Comparison of ENCODE assay signal across 8 cellular contexts in the genomic region with DNA sequence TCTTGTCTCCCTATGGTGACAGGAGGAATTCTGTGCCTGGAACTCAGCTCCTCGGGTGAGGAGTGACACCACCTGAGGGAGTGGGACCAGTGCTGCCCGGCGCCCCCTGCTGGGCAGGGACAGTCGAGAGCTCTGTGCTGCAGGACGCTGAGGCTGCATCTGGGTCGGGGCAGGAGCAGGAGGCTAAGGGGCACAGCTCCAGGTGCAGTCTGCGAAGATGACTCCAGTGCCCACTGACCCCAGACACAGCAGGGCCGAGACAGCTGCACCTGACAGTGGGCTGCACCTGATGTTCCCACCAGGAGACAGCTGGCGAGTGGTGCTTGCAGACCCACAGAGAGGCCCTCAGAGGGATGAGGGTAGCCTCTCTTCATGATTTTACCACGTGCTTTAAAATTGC.
A peak's percentile ranks its signal among the peaks of the same experiment; 100 is the strongest.
DNase-seq lines count a peak whose midpoint lies in the region; ATAC-seq and TF ChIP-seq lines count a peak whose summit lies in the region.

No MANE protein-coding gene starts in this region.

- H3K9me3 Mint-ChIP-seq in nephron = no peaks in the 10 kb centered on the region

- no peak overlapping the region for H3K27ac Mint-ChIP-seq in nephron

- ATAC-seq in GM18867 (IDR thresholded peaks at IDR 0.05; ENCODE audit: unreplicated experiment) = no peak
- no peak for ATAC-seq in GM21526 (IDR thresholded peaks at IDR 0.05; ENCODE audit: low FRiP score, unreplicated experiment)

- H3K4me3 Mint-ChIP-seq in nephron = no peak overlapping the region

- H3K4me3 ChIP-seq in BE2C (ENCODE audit: low read depth, low read length) (no peak overlapping the region), dorsolateral prefrontal cortex (no peak overlapping the region), uterus (no peak overlapping the region)

- no peaks in the 10 kb centered on the region for H3K36me3 ChIP-seq in BE2C
- no peaks in the 10 kb centered on the region for H3K36me3 ChIP-seq in uterus

- H3K4me1 Mint-ChIP-seq in nephron = no peaks in the 10 kb centered on the region

- TF ChIP-seq POLR2A in uterus (IDR thresholded peaks at IDR 0.05) = no peak

- H3K4me1 ChIP-seq in BE2C = no peaks in the 10 kb centered on the region
- no peaks in the 10 kb centered on the region for H3K4me1 ChIP-seq in uterus

- H3K27me3 Mint-ChIP-seq in nephron (ENCODE audit: low read depth) = peaks cover 13% of the 10 kb centered on the region

- intact Hi-C loops in dorsolateral prefrontal cortex (cut with DNase I) (no loop called here), uterus (cut with DNase I; ENCODE audit: low total_unique reads) (loop anchor here (10.0 kb wide), 2 partner anchors 55 to 65 kb away; no protein-coding TSS in a partner anchor)

- CTCF ChIA-PET in HEK293T (lab: Yijun Ruan, JAX) = interaction anchor here (0.6 to 1.5 kb wide), 10 partner anchors 10 to 203 kb away, joined by 3 to 9 read pairs (median 3); no protein-coding TSS in a partner anchor

- H3K27ac ChIP-seq in dorsolateral prefrontal cortex (no peak overlapping the region), uterus (no peak overlapping the region)

- H3K27me3 ChIP-seq in BE2C = no peaks in the 10 kb centered on the region
- peaks cover 0 to 3% (median 0%) of the 10 kb centered on the region in 45 donors for H3K27me3 ChIP-seq in dorsolateral prefrontal cortex
- H3K27me3 ChIP-seq in uterus = no peaks in the 10 kb centered on the region

- H3K9me3 ChIP-seq in BE2C (no peaks in the 10 kb centered on the region; the same call in 1 of the 2 replicates), uterus (no peaks in the 10 kb centered on the region)

- TF ChIP-seq CTCF in BE2C (IDR thresholded peaks at IDR 0.05; ENCODE audit: low read depth, low read length) (peak; percentile 43), dorsolateral prefrontal cortex (IDR thresholded peaks at IDR 0.05 in 54 of 56, conservative IDR thresholded peaks at IDR 0.05 in 2 of 56; ENCODE audit: low read depth in 1 of 56, partially characterized antibody in 56 of 56) (peak in 52 of 56 donors; percentile 16 to 58 (median 45)), nephron (IDR thresholded peaks at IDR 0.05; ENCODE audit: unreplicated experiment in 3 of 3) (peak; percentile 41 to 60 (median 58)), uterus (IDR thresholded peaks at IDR 0.05) (peak; percentile 11 to 55 (median 44))

- no peaks in the 10 kb centered on the region for H3K36me3 Mint-ChIP-seq in nephron (ENCODE audit: low read depth)

- POLR2A ChIA-PET in HEK293T (lab: Yijun Ruan, JAX) = no interaction called here

- DNase-seq in BE2C (peak; percentile 39), HEK293T (ENCODE audit: extremely low spot score) (peak; percentile 38), dorsolateral prefrontal cortex (peak in 3 of 10 donors; percentile 31 to 42 (median 38)), uterus (peak in 1 of 2 donors; percentile 47)
- peak in 3 of 4 experiments; percentile 9 to 27 (median 24) for DNase-seq in activated CD4-positive, CD25-positive, alpha-beta regulatory T cell (lab: John Stamatoyannopoulos, UW)

TF ChIP-seq in HEK293T, 16 proteins besides CTCF, POLR2A, EP300 and RAD21:
- TF ChIP-seq SP1 (IDR thresholded peaks at IDR 0.05) = no peak
- TF ChIP-seq LEF1 (IDR thresholded peaks at IDR 0.05; ENCODE audit: borderline replicate concordance) = no peak
- TF ChIP-seq L3MBTL2 (conservative IDR thresholded peaks at IDR 0.05) = no peak
- no peak for TF ChIP-seq CTBP1 (IDR thresholded peaks at IDR 0.05; ENCODE audit: borderline replicate concordance)
- no peak for TF ChIP-seq FOXM1 (IDR thresholded peaks at IDR 0.05; ENCODE audit: borderline replicate concordance)
- no peak for TF ChIP-seq BHLHE40 (IDR thresholded peaks at IDR 0.05; ENCODE audit: borderline replicate concordance)
- TF ChIP-seq ELF4 (IDR thresholded peaks at IDR 0.05) = no peak
- TF ChIP-seq HDGF (IDR thresholded peaks at IDR 0.05; ENCODE audit: borderline replicate concordance) = no peak
- TF ChIP-seq SUZ12 (IDR thresholded peaks at IDR 0.05) = no peak
- no peak for TF ChIP-seq FOXA1 (IDR thresholded peaks at IDR 0.05)
- no peak for TF ChIP-seq FOXK2 (IDR thresholded peaks at IDR 0.05)
- no peak for TF ChIP-seq ARNT (IDR thresholded peaks at IDR 0.05)
- TF ChIP-seq NFRKB (IDR thresholded peaks at IDR 0.05) = no peak
- TF ChIP-seq ZNF384 (IDR thresholded peaks at IDR 0.05) = no peak
- TF ChIP-seq TARDBP (IDR thresholded peaks at IDR 0.05) = no peak
